Comparison of ENCODE assay signal across 22 cellular contexts in genomic region chr10:95505641-95506040, GRCh38. TPM values are rescaled to one million over a fixed set of nuclear protein-coding genes. Genes with fewer than 3 reads are reported as not detected.
DNase-seq lines count a peak whose midpoint lies in the region; ATAC-seq and TF ChIP-seq lines count a peak whose summit lies in the region.
"Had no signal": no experiment of that assay in that cellular context is flagged by ENCODE, and none has a peak within 500 bp of the region (broad histone marks: within the 10 kb centered on the region; RNA-seq: fewer than 3 reads in every experiment).

No MANE protein-coding gene starts in this region.

- peaks cover 61% of the 10 kb centered on the region for H3K79me2 ChIP-seq in hepatocyte

- no peak overlapping the region for H3K4me2 ChIP-seq in hepatocyte
- H3K4me2 ChIP-seq: BLaER1, KMS-11 had no signal

- H3K4me1 ChIP-seq in gastroesophageal sphincter (peaks cover 24 to 100% (median 27%) of the 10 kb centered on the region in 3 donors), sigmoid colon (peaks cover 0 to 99% (median 96%) of the 10 kb centered on the region in 4 donors), hepatocyte (ENCODE audit: insufficient read depth) (peaks cover 23% of the 10 kb centered on the region)

- TF ChIP-seq EP300 in gastroesophageal sphincter (IDR thresholded peaks at IDR 0.05) (no peak), sigmoid colon (IDR thresholded peaks at IDR 0.05) (no peak)

- DNase-seq in Ammon's horn (ENCODE audit: low spot score), result peak; percentile 52
- DNase-seq in NCI-H69 (lab: John Stamatoyannopoulos, UW), result peak; percentile 31
- DNase-seq in sigmoid colon, result no peak
- DNase-seq in hepatocyte (ENCODE audit: low spot score), result no peak
- no peak for DNase-seq in central memory CD4-positive, alpha-beta T cell
- no peak for DNase-seq in SKM-1 (lab: John Stamatoyannopoulos, UW; ENCODE audit: unreplicated experiment)
- DNase-seq: ACHN; activated CD4-positive, alpha-beta T cell treated with anti-CD3 and anti-CD28 coated beads for 4 hours; activated naive CD4-positive, alpha-beta T cell; activated T-cell treated with anti-CD3 and anti-CD28 coated beads, Interleukin-2, amount 50 U/mL, for 4 hours; COR-L47; dermis blood vessel endothelial cell; DND-41; mucosa of descending colon; NCI-H524 treated with DMSO at 0.1 percent for 48 hours; small intestine; stimulated activated CD4-positive, alpha-beta T cell treated with anti-CD3 and anti-CD28 coated beads, Interleukin-2, amount 100 ng/mL, for 24 hours; T-helper 17 cell had no signal

- TF ChIP-seq POLR2A in gastroesophageal sphincter (IDR thresholded peaks at IDR 0.05) (no peak), sigmoid colon (IDR thresholded peaks at IDR 0.05) (no peak)

- H3K36me3 ChIP-seq in gastroesophageal sphincter (no peaks in the 10 kb centered on the region), sigmoid colon (peaks cover 0 to 7% (median 0%) of the 10 kb centered on the region in 4 donors), hepatocyte (replicated peaks; ENCODE audit: insufficient read depth, low read depth) (no peaks in the 10 kb centered on the region)
- H3K36me3 ChIP-seq: BLaER1 had no signal

- H4K20me1 ChIP-seq in hepatocyte (ENCODE audit: insufficient read depth, poor library complexity, severe bottlenecking), result no peaks in the 10 kb centered on the region
- H4K20me1 ChIP-seq: BLaER1 had no signal

- ATAC-seq in gastroesophageal sphincter, result no peak
- no peak for ATAC-seq in HG03354 (IDR thresholded peaks at IDR 0.05; ENCODE audit: poor library complexity, severe bottlenecking, unreplicated experiment)
- ATAC-seq: activated T-cell treated with anti-CD3 and anti-CD28 coated beads, Interleukin-2, amount 50 U/mL, for 4 hours; mucosa of descending colon; T-helper 17 cell had no signal

- intact Hi-C loops in sigmoid colon (cut with DNase I), result no loop called here

- TF ChIP-seq CTCF in gastroesophageal sphincter (IDR thresholded peaks at IDR 0.05) (no peak), sigmoid colon (IDR thresholded peaks at IDR 0.05) (no peak), hepatocyte (IDR thresholded peaks at IDR 0.05; ENCODE audit: poor library complexity) (no peak)

- H3K27me3 ChIP-seq in gastroesophageal sphincter (no peaks in the 10 kb centered on the region), sigmoid colon (no peaks in the 10 kb centered on the region), hepatocyte (no peaks in the 10 kb centered on the region)
- H3K27me3 ChIP-seq: BLaER1 had no signal

- 34 to 41% methylated on average over 3 of the region's 3 CpGs for WGBS in gastroesophageal sphincter (ENCODE audit: low coverage in 1 of 2), 2 donors
- WGBS in sigmoid colon, 2 donors, result 81 to 82% methylated on average over 3 of the region's 3 CpGs
- 77% methylated on average over 3 of the region's 3 CpGs for WGBS in hepatocyte (ENCODE audit: low lambda C conversion rate, missing lambda C conversion rate)

- H2AFZ ChIP-seq in hepatocyte, result no peak overlapping the region

- no peaks in the 10 kb centered on the region for H3K9me2 ChIP-seq in hepatocyte (replicated peaks; ENCODE audit: insufficient read depth)

- no peaks in the 10 kb centered on the region for H3K9me3 ChIP-seq in gastroesophageal sphincter
- H3K9me3 ChIP-seq in sigmoid colon, result no peaks in the 10 kb centered on the region
- no peaks in the 10 kb centered on the region for H3K9me3 ChIP-seq in hepatocyte (ENCODE audit: low read depth)
- H3K9me3 ChIP-seq: BLaER1, mucosa of descending colon had no signal

- H3K4me3 ChIP-seq in gastroesophageal sphincter (no peak overlapping the region), sigmoid colon (no peak overlapping the region), hepatocyte (no peak overlapping the region)
- H3K4me3 ChIP-seq: BLaER1, mucosa of descending colon had no signal

- H3K27ac ChIP-seq in gastroesophageal sphincter (peak overlapping the region; percentile 84 to 100 (median 94)), sigmoid colon (peak overlapping the region; percentile 93 to 98 (median 96)), hepatocyte (no peak overlapping the region)
- H3K27ac ChIP-seq: BLaER1, KMS-11 had no signal

RNA-seq across cellular contexts. Expression of gene SORBS1, which starts 55.5 kb away (rescaled TPM):
- total RNA-seq in gastroesophageal sphincter (1,000 to 10,000 TPM; 1,866 to 2,220 (median 1,948) TPM), sigmoid colon (1,000 to 10,000 TPM in 2 of 4 donors, 100 to 1,000 TPM in 2; 664 to 1,403 (median 979) TPM), hepatocyte (33.1 and 40.2 TPM in 2 replicates)
- polyA plus RNA-seq in sigmoid colon (10 to 100 TPM in 2 of 3 donors, 1 to 10 TPM in 1; 8.1 to 56.2 (median 19.2) TPM), hepatocyte (17.0 and 18.2 TPM in 2 replicates)

Comparison
In these comparisons a context has a peak if more than half of its experiments do, and no peak if none do; other contexts are left out.
1. DNase-seq: peak in Ammon's horn (single experiment) and NCI-H69 (single experiment); none in sigmoid colon (single experiment), hepatocyte (single experiment), central memory CD4-positive, alpha-beta T cell (single experiment) and SKM-1 (single experiment).
2. RNA of gene SORBS1, which starts 55.5 kb away (total RNA-seq): 1,866 to 2,220 TPM in gastroesophageal sphincter and 664 to 1,403 TPM in sigmoid colon; 33.1 to 40.2 TPM in hepatocyte; every median in the first group is over 10 times any median in the second.